In the genomic region with DNA sequence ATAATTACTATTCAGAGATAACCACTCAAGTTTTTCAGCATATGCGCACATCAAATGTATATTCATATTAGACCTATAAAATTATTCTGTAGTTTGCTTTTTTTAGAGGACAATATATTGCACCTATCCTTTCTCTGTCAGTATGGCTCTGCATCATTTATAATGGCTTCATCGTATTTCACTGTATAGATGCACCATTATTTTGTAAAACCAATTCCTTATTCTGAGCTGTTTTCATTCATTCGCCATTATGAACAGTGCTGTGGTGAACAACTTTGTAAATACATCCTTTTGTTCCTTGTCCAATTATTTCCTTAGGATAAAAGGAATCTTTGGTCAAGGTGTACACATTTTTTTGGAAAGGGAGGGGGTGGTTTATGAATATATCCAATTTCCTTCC, we compare ENCODE assay signal across 24 cellular contexts. TPM values are rescaled to one million over a fixed set of nuclear protein-coding genes. Genes with fewer than 3 reads are reported as not detected.
DNase-seq lines count a peak whose midpoint lies in the region; ATAC-seq, FAIRE-seq and TF ChIP-seq lines count a peak whose summit lies in the region.
"Had no signal": no experiment of that assay in that cellular context is flagged by ENCODE, and none has a peak within 500 bp of the region (broad histone marks: within the 10 kb centered on the region; RNA-seq: fewer than 3 reads in every experiment).

No MANE protein-coding gene starts in this region.

- RAD21 ChIA-PET in GM12878 (lab: Charles Lee; ENCODE audit: unreplicated experiment), result no interaction called here

- CTCF ChIA-PET in A549 (lab: Yijun Ruan, JAX), result interaction anchor here (0.8 to 6.0 kb wide), 10 partner anchors 16 to 140 kb away, joined by 3 to 64 read pairs (median 4); no protein-coding TSS in a partner anchor
- CTCF ChIA-PET in PC-9 (lab: Charles Lee), result interaction anchor here (0.5 to 0.7 kb wide), 2 partner anchors 13 to 39 kb away, joined by 3 to 12 read pairs; no protein-coding TSS in a partner anchor
- CTCF ChIA-PET in GM12878 (lab: Yijun Ruan, JAX), result interaction anchor here (1.1 to 1.7 kb wide), 2 partner anchors 14 to 16 kb away, joined by 3 to 5 read pairs; no protein-coding TSS in a partner anchor

- H3K9me2 ChIP-seq in PC-9 (ENCODE audit: insufficient read depth), result no peaks in the 10 kb centered on the region

- no TSS peak for BruUV-seq in PC-9 (replicated peaks; lab: Mats Ljungman, UMichigan)
- BruUV-seq in GM12878 (replicated peaks; lab: Mats Ljungman, UMichigan), result no TSS peak

- TF ChIP-seq POLR2A in A549 (IDR thresholded peaks at IDR 0.05; ENCODE audit: low read length), result no peak
- no peak for TF ChIP-seq POLR2A in GM12878 (IDR thresholded peaks at IDR 0.05; ENCODE audit: low read depth, low read length)

- H3K9me3 Mint-ChIP-seq in stimulated activated naive B cell treated with anti-CD40 and anti-IgM and Interleukin-4, amounts not matched to agents 10 μg/mL and 1 μg/mL and 100 μg/mL, for 72 hours, result no peaks in the 10 kb centered on the region
- H3K9me3 Mint-ChIP-seq: CD4-positive, CD25-positive, alpha-beta regulatory T cell; CD8-positive, alpha-beta memory T cell; H9; HFFc6 had no signal

- no peak overlapping the region for H2AFZ ChIP-seq in PC-9
- no peak overlapping the region for H2AFZ ChIP-seq in GM12878 (ENCODE audit: control insufficient read depth, low read depth, low read length)

- H3K27ac Mint-ChIP-seq in stimulated activated naive B cell treated with anti-CD40 and anti-IgM and Interleukin-4, amounts not matched to agents 10 μg/mL and 1 μg/mL and 100 μg/mL, for 72 hours, result no peak overlapping the region
- H3K27ac Mint-ChIP-seq: CD4-positive, CD25-positive, alpha-beta regulatory T cell; CD8-positive, alpha-beta memory T cell; H9; HFFc6 had no signal

- no peaks in the 10 kb centered on the region for H3K9me3 ChIP-seq in A549
- H3K9me3 ChIP-seq in PC-9 (ENCODE audit: insufficient read depth, low read depth), result no peaks in the 10 kb centered on the region
- no peaks in the 10 kb centered on the region for H3K9me3 ChIP-seq in GM12878 (replicated peaks; ENCODE audit: control insufficient read depth, insufficient read depth, low read length)
- H3K9me3 ChIP-seq: BE2C had no signal

- in situ Hi-C loops in GM12878 (cut with MboI), result no loop called here

- H3K9ac ChIP-seq in GM12878 (ENCODE audit: control insufficient read depth, insufficient read depth, low read length), result no peak overlapping the region

- H3K36me3 ChIP-seq in PC-9 (ENCODE audit: low read depth) (no peaks in the 10 kb centered on the region), GM12878 (ENCODE audit: control insufficient read depth in 2 of 2, insufficient read depth in 2 of 2, low read length in 1 of 2) (no peaks in the 10 kb centered on the region)
- H3K36me3 ChIP-seq: BE2C had no signal

- H3F3A ChIP-seq in PC-9 (ENCODE audit: insufficient read depth, low read depth), result peaks cover 53% of the 10 kb centered on the region

- peak overlapping the region; percentile 96 to 98 for H3K27ac ChIP-seq in A549
- peak overlapping the region; percentile 96; the same call in 1 of the 2 replicates for H3K27ac ChIP-seq in PC-9
- H3K27ac ChIP-seq in GM12878 (ENCODE audit: control insufficient read depth, insufficient read depth), result no peak overlapping the region
- H3K27ac ChIP-seq: HL-60 had no signal

- DNase-seq in A549 (ENCODE audit: low read depth in 1 of 2, low spot score in 1 of 2) (peak in 1 of 2 experiments; percentile 56), PC-9 (no peak), GM12878 (ENCODE audit: low read depth, low spot score) (no peak), iPS-NIHi7 (ENCODE audit: extremely low spot score) (no peak)
- DNase-seq in stimulated activated naive B cell treated with anti-CD40 and anti-IgM and Interleukin-4, amounts not matched to agents 10 μg/mL and 1 μg/mL and 100 μg/mL, for 72 hours, result no peak
- DNase-seq: 8988T; ACHN; BE2C; C1 segment of cervical spinal cord; CD4-positive, CD25-positive, alpha-beta regulatory T cell; CD8-positive, alpha-beta memory T cell; COR-L47; GDM1; GOT3; H9; HFFc6; IMR-90; Karpas-422; KBM-7 had no signal

- peaks cover 4 to 22% of the 10 kb centered on the region in 2 donors for H3K27me3 Mint-ChIP-seq in stimulated activated naive B cell treated with anti-CD40 and anti-IgM and Interleukin-4, amounts not matched to agents 10 μg/mL and 1 μg/mL and 100 μg/mL, for 72 hours

- H3K4me1 ChIP-seq in A549 (peaks cover 58% of the 10 kb centered on the region), PC-9 (replicated peaks; ENCODE audit: insufficient read depth) (peaks cover 47% of the 10 kb centered on the region), GM12878 (ENCODE audit: control insufficient read depth, insufficient read depth, low read length) (no peaks in the 10 kb centered on the region)

- intact Hi-C loops in PC-9 (cut with micrococcal nuclease; ENCODE audit: unreplicated experiment), result loop anchor here (10.0 kb wide), 1 partner anchor 51 kb away; no protein-coding TSS in a partner anchor
- intact Hi-C loops in GM12878 (cut with micrococcal nuclease; ENCODE audit: unreplicated experiment), result no loop called here

- ATAC-seq in A549 (no peak), GM12878 (no peak), GM21390 (IDR thresholded peaks at IDR 0.05; ENCODE audit: unreplicated experiment) (no peak), GM21737 (IDR thresholded peaks at IDR 0.05; ENCODE audit: unreplicated experiment) (no peak)
- ATAC-seq in stimulated activated naive B cell treated with anti-CD40 and anti-IgM and Interleukin-4, amounts not matched to agents 10 μg/mL and 1 μg/mL and 100 μg/mL, for 72 hours (replicated peaks), result no peak

- 20% methylated on average over 3 of the region's 3 CpGs for WGBS in A549 (ENCODE audit: missing lambda C conversion rate)
- 31% methylated on average over 3 of the region's 3 CpGs for WGBS in GM12878 (ENCODE audit: insufficient coverage, insufficient replicate concordance, low lambda C conversion rate, missing lambda C conversion rate)

- SMC1A ChIA-PET in GM12878 (lab: Charles Lee; ENCODE audit: uncharacterized antibody, unreplicated experiment), result no interaction called here

- H3K79me2 ChIP-seq in PC-9 (ENCODE audit: low read depth) (no peaks in the 10 kb centered on the region), GM12878 (ENCODE audit: control insufficient read depth, insufficient read depth, low read length) (no peaks in the 10 kb centered on the region)

- TF ChIP-seq CTCF in A549 (IDR thresholded peaks at IDR 0.05) (no peak), PC-9 (conservative IDR thresholded peaks at IDR 0.05) (no peak), GM12878 (IDR thresholded peaks at IDR 0.05 in 2 of 3, conservative IDR thresholded peaks at IDR 0.05 in 1 of 3; ENCODE audit: control insufficient read depth in 2 of 3, extremely low read depth in 1 of 3, insufficient read depth in 1 of 3, low read depth in 3 of 3, low read length in 3 of 3) (no peak)

- H3K36me3 Mint-ChIP-seq in stimulated activated naive B cell treated with anti-CD40 and anti-IgM and Interleukin-4, amounts not matched to agents 10 μg/mL and 1 μg/mL and 100 μg/mL, for 72 hours, result no peaks in the 10 kb centered on the region
- H3K36me3 Mint-ChIP-seq: CD4-positive, CD25-positive, alpha-beta regulatory T cell; CD8-positive, alpha-beta memory T cell had no signal

- H3K4me2 ChIP-seq in A549 (peak overlapping the region; percentile 78), PC-9 (no peak overlapping the region), GM12878 (ENCODE audit: control insufficient read depth, insufficient read depth) (no peak overlapping the region)

- H3K27me3 ChIP-seq in PC-9 (ENCODE audit: insufficient read depth, low read depth) (no peaks in the 10 kb centered on the region), GM12878 (replicated peaks in 1 of 2; ENCODE audit: control insufficient read depth in 2 of 2, insufficient read depth in 2 of 2, low read length in 1 of 2) (no peaks in the 10 kb centered on the region)
- H3K27me3 ChIP-seq: BE2C had no signal

- H3K4me1 Mint-ChIP-seq in stimulated activated naive B cell treated with anti-CD40 and anti-IgM and Interleukin-4, amounts not matched to agents 10 μg/mL and 1 μg/mL and 100 μg/mL, for 72 hours, result no peaks in the 10 kb centered on the region
- H3K4me1 Mint-ChIP-seq: CD4-positive, CD25-positive, alpha-beta regulatory T cell; CD8-positive, alpha-beta memory T cell had no signal

- H3K4me3 Mint-ChIP-seq in stimulated activated naive B cell treated with anti-CD40 and anti-IgM and Interleukin-4, amounts not matched to agents 10 μg/mL and 1 μg/mL and 100 μg/mL, for 72 hours, result no peak overlapping the region
- H3K4me3 Mint-ChIP-seq: CD4-positive, CD25-positive, alpha-beta regulatory T cell; H9; HFFc6 had no signal

- TF ChIP-seq RAD21 in A549 (conservative IDR thresholded peaks at IDR 0.05 in 1 of 2, IDR thresholded peaks at IDR 0.05 in 1 of 2), result 0 out of 5 replicates have a peak, but pooled peaks of 1 of the 2 experiments have one; percentile 1
- no peak for TF ChIP-seq RAD21 in GM12878 (IDR thresholded peaks at IDR 0.05; ENCODE audit: insufficient read depth, low read depth, low read length)

- FAIRE-seq in A549 (lab: Jason Lieb, UNC) (no peak), G401.6 (lab: Jason Lieb, UNC) (peak; percentile 19), GM12878 (lab: Jason Lieb, UNC) (no peak)
- FAIRE-seq: D721Med had no signal

- POLR2A ChIA-PET in A549 (lab: Yijun Ruan, JAX), result interaction anchor here (1.4 kb wide), 1 partner anchor 25 kb away, joined by 7 read pairs; no protein-coding TSS in a partner anchor
- POLR2A ChIA-PET in PC-9 (lab: Charles Lee; ENCODE audit: unreplicated experiment), result interaction anchor here (0.7 kb wide), 2 partner anchors 107 to 177 kb away, joined by 3 to 9 read pairs; no protein-coding TSS in a partner anchor
- POLR2A ChIA-PET in GM12878 (lab: Charles Lee), result interaction anchor here (0.5 kb wide), 1 partner anchor 243 kb away, joined by 4 read pairs; no protein-coding TSS in a partner anchor

- H4K20me1 ChIP-seq in PC-9 (ENCODE audit: insufficient read depth) (no peaks in the 10 kb centered on the region), GM12878 (ENCODE audit: control insufficient read depth, insufficient read depth) (no peaks in the 10 kb centered on the region)

- TF ChIP-seq EP300 in A549 (IDR thresholded peaks at IDR 0.05) (no peak), GM12878 (IDR thresholded peaks at IDR 0.05; ENCODE audit: borderline replicate concordance in 1 of 2, control insufficient read depth in 1 of 2, low read depth in 2 of 2, low read length in 2 of 2) (no peak)

- no peak overlapping the region for H3K4me3 ChIP-seq in A549
- no peak overlapping the region for H3K4me3 ChIP-seq in PC-9
- H3K4me3 ChIP-seq in GM12878, result no peak overlapping the region

RNA-seq across cellular contexts. Expression of a gene that starts 29.2 kb away (rescaled TPM):
- 15.5 and 16.9 TPM in 2 replicates for polyA plus RNA-seq in A549 (2011; rRNA removed)
- 48.8 and 49.8 TPM in 2 replicates for polyA plus RNA-seq in A549 (2012; cell fraction: cytosol; rRNA removed)
- polyA plus RNA-seq in A549 (2012; cell fraction: nucleus; rRNA removed), result 14.4 and 23.6 TPM in 2 replicates
- polyA plus RNA-seq in A549 (2017; fragmentation: RNase III; extraction: RNeasy Plus Mini Kit Qiagen cat#74134 plus additional on column Dnase treatment), result 45.9 to 48.4 TPM (median 46.6 TPM) in 3 replicates
- polyA minus RNA-seq in A549 (2011; rRNA and poly(A)+ RNA removed), result 8.7 and 10.3 TPM in 2 replicates
- 7.6 and 12.4 TPM in 2 replicates for total RNA-seq in PC-9 (2021)
- total RNA-seq in GM12878 (2013; cell fraction: nucleolus; rRNA removed), result 33.2 and 41.2 TPM in 2 replicates
- 196 and 212 TPM in 2 replicates for total RNA-seq in GM12878 (2014; rRNA removed)
- total RNA-seq in GM12878 (2014; rRNA removed; fragmentation: Illumina TruSeq; extraction: Trizol), result 30.7 and 40.4 TPM in 2 replicates
- 84.3 and 90.1 TPM in 2 replicates for total RNA-seq in GM12878 (2021)
- 197 TPM for polyA plus RNA-seq in GM12878 (2011; ENCODE audit: low read depth)
- 21.8 and 31.5 TPM in 2 replicates for polyA plus RNA-seq in GM12878 (2011; rRNA removed)
- polyA plus RNA-seq in GM12878 (2011; cell fraction: cytosol; rRNA removed), result 28.9 and 69.9 TPM in 2 replicates
- polyA plus RNA-seq in GM12878 (2011; cell fraction: nucleus; rRNA removed), result 43.0 and 45.6 TPM in 2 replicates
- polyA plus RNA-seq in GM12878 (2012), result 87.8 and 101 TPM in 2 replicates
- 19.5 and 30.1 TPM in 2 replicates for polyA plus RNA-seq in GM12878 (2014; fragmentation: Illumina TruSeq; extraction: Trizol)
- polyA plus RNA-seq in GM12878 (2014; fragmentation: Nextera tagmentation; extraction: Ambion mirVana), result 10 to 100 TPM; 14.8 to 34.2 TPM
- polyA plus RNA-seq in GM12878 (2014; rRNA removed), result 214 and 266 TPM in 2 replicates
- 100 to 1,000 TPM; 127 to 132 TPM for polyA plus RNA-seq in GM12878 (2016; fragmentation: Nextera tagmentation; extraction: Ambion mirVana)
- 13.5 and 16.0 TPM in 2 replicates for polyA minus RNA-seq in GM12878 (2011; rRNA and poly(A)+ RNA removed)
- 5.9 and 7.5 TPM in 2 replicates for polyA minus RNA-seq in GM12878 (2011; cell fraction: cytosol; rRNA and poly(A)+ RNA removed)
- polyA minus RNA-seq in GM12878 (2011; cell fraction: nucleus; rRNA and poly(A)+ RNA removed), result 13.7 and 22.7 TPM in 2 replicates

RNA-seq across cellular contexts. Expression of a gene that starts 34.3 kb away (rescaled TPM):
- 6.2 and 6.4 TPM in 2 replicates for polyA plus RNA-seq in A549 (2011; rRNA removed)
- 1.6 and 1.7 TPM in 2 replicates for polyA plus RNA-seq in A549 (2012; cell fraction: cytosol; rRNA removed)
- 1.3 and 1.7 TPM in 2 replicates for polyA plus RNA-seq in A549 (2012; cell fraction: nucleus; rRNA removed)
- 2.7 to 3.1 TPM (median 2.8 TPM) in 3 replicates for polyA plus RNA-seq in A549 (2017; fragmentation: RNase III; extraction: RNeasy Plus Mini Kit Qiagen cat#74134 plus additional on column Dnase treatment)
- polyA minus RNA-seq in A549 (2011; rRNA and poly(A)+ RNA removed), result 11.1 and 11.2 TPM in 2 replicates
- total RNA-seq in PC-9 (2021), result 52.2 and 80.3 TPM in 2 replicates
- 5.4 and 5.5 TPM in 2 replicates for total RNA-seq in GM12878 (2013; cell fraction: nucleolus; rRNA removed)
- 2.1 and 2.6 TPM in 2 replicates for total RNA-seq in GM12878 (2014; rRNA removed)
- 3.0 and 3.1 TPM in 2 replicates for total RNA-seq in GM12878 (2014; rRNA removed; fragmentation: Illumina TruSeq; extraction: Trizol)
- 4.3 and 4.7 TPM in 2 replicates for total RNA-seq in GM12878 (2021)
- polyA plus RNA-seq in GM12878 (2011; ENCODE audit: low read depth), result 0.54 TPM
- 1.3 and 2.6 TPM in 2 replicates for polyA plus RNA-seq in GM12878 (2011; rRNA removed)
- 0.57 and 0.67 TPM in 2 replicates for polyA plus RNA-seq in GM12878 (2011; cell fraction: cytosol; rRNA removed)
- polyA plus RNA-seq in GM12878 (2011; cell fraction: nucleus; rRNA removed), result 0.55 and 0.63 TPM in 2 replicates
- 0.60 and 0.88 TPM in 2 replicates for polyA plus RNA-seq in GM12878 (2012)
- polyA plus RNA-seq in GM12878 (2014; fragmentation: Illumina TruSeq; extraction: Trizol), result 0.65 and 1.1 TPM in 2 replicates
- 1 to 10 TPM in 1 of 2 experiments, under 1 TPM in 1; 0.57 to 1.9 TPM for polyA plus RNA-seq in GM12878 (2014; fragmentation: Nextera tagmentation; extraction: Ambion mirVana)
- polyA plus RNA-seq in GM12878 (2014; rRNA removed), result 0.85 and 0.86 TPM in 2 replicates
- polyA plus RNA-seq in GM12878 (2016; fragmentation: Nextera tagmentation; extraction: Ambion mirVana), result 1 to 10 TPM; 2.5 to 3.0 TPM
- polyA minus RNA-seq in GM12878 (2011; rRNA and poly(A)+ RNA removed), result 1.2 and 1.8 TPM in 2 replicates
- 1.2 and 1.6 TPM in 2 replicates for polyA minus RNA-seq in GM12878 (2011; cell fraction: cytosol; rRNA and poly(A)+ RNA removed)
- polyA minus RNA-seq in GM12878 (2011; cell fraction: nucleus; rRNA and poly(A)+ RNA removed), result 0.73 and 1.1 TPM in 2 replicates
